In the genomic region with DNA sequence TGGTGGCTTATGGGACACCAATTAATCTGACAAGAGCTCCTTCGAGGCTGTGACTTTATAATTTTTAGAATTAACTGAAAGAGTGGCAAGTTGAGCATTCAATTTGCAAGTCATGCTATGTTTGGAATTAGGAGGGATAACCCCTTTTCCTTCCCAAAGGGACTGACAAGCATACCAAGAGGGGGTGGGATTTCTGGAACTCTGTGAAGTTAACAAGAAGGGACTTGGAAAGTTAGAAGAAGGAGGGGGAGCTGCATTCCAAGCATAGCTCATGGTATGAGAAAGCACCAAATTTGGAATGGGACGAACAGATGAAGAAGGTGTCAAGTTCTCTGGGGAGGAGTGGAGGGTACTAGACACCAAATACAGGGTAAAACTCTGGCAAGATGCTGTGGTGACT, we compare ENCODE assay signal across 14 cellular contexts. TPM values are rescaled to one million over a fixed set of nuclear protein-coding genes. Genes with fewer than 3 reads are reported as not detected.
DNase-seq lines count a peak whose midpoint lies in the region; ATAC-seq and TF ChIP-seq lines count a peak whose summit lies in the region.
"Had no signal": no experiment of that assay in that cellular context is flagged by ENCODE, and none has a peak within 500 bp of the region (broad histone marks: within the 10 kb centered on the region; RNA-seq: fewer than 3 reads in every experiment).

No MANE protein-coding gene starts in this region.

- H3K9me3 ChIP-seq in breast epithelium, result no peaks in the 10 kb centered on the region
- H3K9me3 ChIP-seq: colonic mucosa, testis had no signal

- H3K4me1 Mint-ChIP-seq in MCF 10A (ENCODE audit: insufficient read depth, unreplicated experiment) (peaks cover 13% of the 10 kb centered on the region), WTC11 (peaks cover 52% of the 10 kb centered on the region), type B pancreatic cell (ENCODE audit: unreplicated experiment) (peaks cover 19% of the 10 kb centered on the region)
- H3K4me1 Mint-ChIP-seq: activated CD4-positive, alpha-beta T cell treated with anti-CD3 and anti-CD28 coated beads, Interleukin-2, amount 10 ng/mL, durations not matched to agents 24 days and 14 days had no signal

- H3K9me3 Mint-ChIP-seq in MCF 10A (ENCODE audit: unreplicated experiment), result no peaks in the 10 kb centered on the region
- H3K9me3 Mint-ChIP-seq in WTC11, result peaks cover 4% of the 10 kb centered on the region
- peaks cover 7% of the 10 kb centered on the region for H3K9me3 Mint-ChIP-seq in type B pancreatic cell

- no TSS peak for BruUV-seq in MCF 10A (replicated peaks; lab: Mats Ljungman, UMichigan)

- no peaks in the 10 kb centered on the region for H3K36me3 ChIP-seq in breast epithelium
- H3K36me3 ChIP-seq: colonic mucosa had no signal

- H3K4me3 ChIP-seq in breast epithelium, result no peak overlapping the region
- H3K4me3 ChIP-seq: colonic mucosa, testis had no signal

- H3K27ac Mint-ChIP-seq in MCF 10A (ENCODE audit: low read depth, unreplicated experiment) (no peak overlapping the region), WTC11 (no peak overlapping the region), type B pancreatic cell (peak overlapping the region; percentile 4)
- H3K27ac Mint-ChIP-seq: activated CD4-positive, alpha-beta T cell treated with anti-CD3 and anti-CD28 coated beads, Interleukin-2, amount 10 ng/mL, durations not matched to agents 24 days and 14 days had no signal

- intact Hi-C loops in MCF 10A (cut with micrococcal nuclease) (no loop called here), breast epithelium (cut with DNase I; ENCODE audit: low total_unique reads) (no loop called here)

- H3K27me3 ChIP-seq in breast epithelium, result no peaks in the 10 kb centered on the region
- H3K27me3 ChIP-seq: colonic mucosa, testis had no signal

- no peak overlapping the region for H3K27ac ChIP-seq in breast epithelium
- H3K27ac ChIP-seq: 22Rv1, colonic mucosa, testis had no signal

- no peak for TF ChIP-seq CTCF in MCF 10A (IDR thresholded peaks at IDR 0.05; ENCODE audit: unreplicated experiment)
- TF ChIP-seq CTCF in breast epithelium (IDR thresholded peaks at IDR 0.05), result no peak
- no peak for TF ChIP-seq CTCF in WTC11 (IDR thresholded peaks at IDR 0.05)
- no peak for TF ChIP-seq CTCF in type B pancreatic cell (conservative IDR thresholded peaks at IDR 0.05)

- no peaks in the 10 kb centered on the region for H3K4me1 ChIP-seq in breast epithelium
- H3K4me1 ChIP-seq: colonic mucosa, testis had no signal

- POLR2A ChIA-PET in MCF 10A (lab: Yijun Ruan, JAX), result no interaction called here
- POLR2A ChIA-PET in WTC11 (lab: Charles Lee), result no interaction called here

- H3K27me3 Mint-ChIP-seq in MCF 10A (ENCODE audit: insufficient read depth, unreplicated experiment) (no peaks in the 10 kb centered on the region), WTC11 (ENCODE audit: low read depth) (no peaks in the 10 kb centered on the region; the same call in 1 of the 2 replicates), type B pancreatic cell (peaks cover 11% of the 10 kb centered on the region)

- H3K36me3 Mint-ChIP-seq in MCF 10A (ENCODE audit: insufficient read depth, unreplicated experiment), result no peaks in the 10 kb centered on the region
- H3K36me3 Mint-ChIP-seq in WTC11, result no peaks in the 10 kb centered on the region
- H3K36me3 Mint-ChIP-seq in type B pancreatic cell, result no peaks in the 10 kb centered on the region

- peak; percentile 24 for DNase-seq in MCF 10A (ENCODE audit: unreplicated experiment)
- DNase-seq in breast epithelium (ENCODE audit: low spot score in 2 of 2), result no peak
- DNase-seq in WTC11 (ENCODE audit: low spot score), result peak; percentile 11
- DNase-seq in iPS DF 19.7 (ENCODE audit: low read depth, low spot score), result peak; percentile 91
- DNase-seq in type B pancreatic cell (ENCODE audit: extremely low spot score, unreplicated experiment), result no peak
- no peak for DNase-seq in nucleus accumbens (lab: John Stamatoyannopoulos, UW)
- no peak for DNase-seq in C1 segment of cervical spinal cord (lab: John Stamatoyannopoulos, UW)
- DNase-seq: activated CD4-positive, alpha-beta T cell treated with anti-CD3 and anti-CD28 coated beads, Interleukin-2, amount 10 ng/mL, durations not matched to agents 24 days and 14 days; activated gamma-delta T cell; colonic mucosa; mesenchymal stem cell; testis had no signal

- H3K4me3 Mint-ChIP-seq in MCF 10A (ENCODE audit: unreplicated experiment) (no peak overlapping the region), WTC11 (no peak overlapping the region), type B pancreatic cell (no peak overlapping the region)
- H3K4me3 Mint-ChIP-seq: activated CD4-positive, alpha-beta T cell treated with anti-CD3 and anti-CD28 coated beads, Interleukin-2, amount 10 ng/mL, durations not matched to agents 24 days and 14 days had no signal

- no peak for TF ChIP-seq POLR2A in breast epithelium (IDR thresholded peaks at IDR 0.05)

- ATAC-seq in WTC11 (peak; percentile 34), HG03442 (IDR thresholded peaks at IDR 0.05; ENCODE audit: unreplicated experiment) (no peak)

- CTCF ChIA-PET in MCF 10A (lab: Yijun Ruan, JAX), result no interaction called here
- CTCF ChIA-PET in WTC11 (lab: Charles Lee), result no interaction called here

TF ChIP-seq in WTC11, 78 proteins besides CTCF, POLR2A, EP300 and RAD21 (continues in another document):
- TF ChIP-seq, protein P1, sequence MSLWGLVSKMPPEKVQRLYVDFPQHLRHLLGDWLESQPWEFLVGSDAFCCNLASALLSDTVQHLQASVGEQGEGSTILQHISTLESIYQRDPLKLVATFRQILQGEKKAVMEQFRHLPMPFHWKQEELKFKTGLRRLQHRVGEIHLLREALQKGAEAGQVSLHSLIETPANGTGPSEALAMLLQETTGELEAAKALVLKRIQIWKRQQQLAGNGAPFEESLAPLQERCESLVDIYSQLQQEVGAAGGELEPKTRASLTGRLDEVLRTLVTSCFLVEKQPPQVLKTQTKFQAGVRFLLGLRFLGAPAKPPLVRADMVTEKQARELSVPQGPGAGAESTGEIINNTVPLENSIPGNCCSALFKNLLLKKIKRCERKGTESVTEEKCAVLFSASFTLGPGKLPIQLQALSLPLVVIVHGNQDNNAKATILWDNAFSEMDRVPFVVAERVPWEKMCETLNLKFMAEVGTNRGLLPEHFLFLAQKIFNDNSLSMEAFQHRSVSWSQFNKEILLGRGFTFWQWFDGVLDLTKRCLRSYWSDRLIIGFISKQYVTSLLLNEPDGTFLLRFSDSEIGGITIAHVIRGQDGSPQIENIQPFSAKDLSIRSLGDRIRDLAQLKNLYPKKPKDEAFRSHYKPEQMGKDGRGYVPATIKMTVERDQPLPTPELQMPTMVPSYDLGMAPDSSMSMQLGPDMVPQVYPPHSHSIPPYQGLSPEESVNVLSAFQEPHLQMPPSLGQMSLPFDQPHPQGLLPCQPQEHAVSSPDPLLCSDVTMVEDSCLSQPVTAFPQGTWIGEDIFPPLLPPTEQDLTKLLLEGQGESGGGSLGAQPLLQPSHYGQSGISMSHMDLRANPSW (CRISPR knock-in tag; conservative IDR thresholded peaks at IDR 0.05; ENCODE audit: low read depth), result no peak
- TF ChIP-seq ZNF281 (CRISPR knock-in tag; IDR thresholded peaks at IDR 0.05), result no peak
- TF ChIP-seq ZNF425 (CRISPR knock-in tag; conservative IDR thresholded peaks at IDR 0.05), result no peak
- no peak for TF ChIP-seq OVOL2 (CRISPR knock-in tag; IDR thresholded peaks at IDR 0.05; ENCODE audit: borderline replicate concordance)
- no peak for TF ChIP-seq ZNF396 (CRISPR knock-in tag; IDR thresholded peaks at IDR 0.05; ENCODE audit: borderline replicate concordance)

RNA-seq across cellular contexts. Expression of gene PALM2AKAP2, which starts 8.9 kb away (rescaled TPM):
- total RNA-seq in MCF 10A (2022) (5.3 and 9.1 TPM in 2 replicates), breast epithelium (10 to 100 TPM in 1 of 3 donors, 1 to 10 TPM in 2; 6.4 to 41.4 (median 8.8) TPM), WTC11 (2021) (7.0 to 7.3 TPM (median 7.2 TPM) in 3 replicates), type B pancreatic cell (ENCODE audit: low replicate concordance) (4.2 and 24.4 TPM in 2 replicates)

Comparison
In these comparisons a context has a peak if more than half of its experiments do, and no peak if none do; other contexts are left out.
1. DNase-seq: peak in MCF 10A (single experiment), WTC11 (single experiment) and iPS DF 19.7 (single experiment); none in breast epithelium (0 of 2), type B pancreatic cell (single experiment), nucleus accumbens (0 of 56) and C1 segment of cervical spinal cord (0 of 14).